19 cellular contexts compared by ENCODE assay signal in genomic region chr5:14256026-14256690, GRCh38.
"Had no signal": no experiment of that assay in that cellular context is flagged by ENCODE, and none has a peak within 500 bp of the region (broad histone marks: within the 10 kb centered on the region; RNA-seq: fewer than 3 reads in every experiment).

No MANE protein-coding gene starts in this region.

- H3K4me1 ChIP-seq: foreskin keratinocyte had no signal

- H3K36me3 Mint-ChIP-seq: activated naive CD8-positive, alpha-beta T cell treated with anti-CD3 and anti-CD28 coated beads, Interleukin-2, amount 10 ng/mL, durations not matched to agents 7 days and 5 days had no signal

- H3K27ac Mint-ChIP-seq: activated naive CD8-positive, alpha-beta T cell treated with anti-CD3 and anti-CD28 coated beads, Interleukin-2, amount 10 ng/mL, durations not matched to agents 7 days and 5 days had no signal

- H3K9me3 ChIP-seq: ovary, upper lobe of right lung had no signal

- H3K4me3 ChIP-seq: cardiac muscle cell, left lung, ovary, upper lobe of right lung had no signal

- FAIRE-seq: colon, keratinocyte had no signal

- H3K27me3 ChIP-seq: cardiac muscle cell, foreskin keratinocyte, heart right ventricle, left lung, ovary, upper lobe of right lung had no signal

- DNase-seq: activated CD4-positive, alpha-beta T cell treated with anti-CD3 and anti-CD28 coated beads, Interleukin-2, amount 50 U/mL, for 48 hours; activated CD4-positive, CD25-positive, alpha-beta regulatory T cell treated with anti-CD3 and anti-CD28 coated beads, Interleukin-2, amount 50 U/mL, for 72 hours; activated gamma-delta T cell treated with Interleukin-2 at 50 U/mL for 16 hours; activated naive CD8-positive, alpha-beta T cell treated with anti-CD3 and anti-CD28 coated beads, Interleukin-2, amount 10 ng/mL, durations not matched to agents 7 days and 5 days; activated T-cell treated with anti-CD3 and anti-CD28 coated beads, Interleukin-2, amount 50 U/mL, for 48 hours; aorta; foreskin keratinocyte; heart right ventricle; left lung; mesenchymal stem cell; ovary; stimulated activated CD4-positive, alpha-beta T cell treated with anti-CD3 and anti-CD28 coated beads, Interleukin-4, amount 100 ng/mL, for 1 hour; stimulated activated CD8-positive, alpha-beta memory T cell treated with anti-CD3 and anti-CD28 coated beads, Interleukin-4, amount 100 ng/mL, for 48 hours; stimulated activated naive CD8-positive, alpha-beta T cell treated with anti-CD3 and anti-CD28 coated beads, Interleukin-15, Interleukin-2, amounts not matched to agents 100 U/mL and 50 U/mL, for 24 hours; upper lobe of right lung had no signal

- H3K27ac ChIP-seq: cardiac muscle cell, foreskin keratinocyte, left lung, ovary, upper lobe of right lung had no signal

- H3K4me3 Mint-ChIP-seq: activated naive CD8-positive, alpha-beta T cell treated with anti-CD3 and anti-CD28 coated beads, Interleukin-2, amount 10 ng/mL, durations not matched to agents 7 days and 5 days; neural crest cell had no signal

- ATAC-seq: foreskin keratinocyte; heart right ventricle; left lung; stimulated activated naive CD8-positive, alpha-beta T cell treated with anti-CD3 and anti-CD28 coated beads, Interleukin-15, Interleukin-2, amounts not matched to agents 100 U/mL and 50 U/mL, for 24 hours had no signal

- H3K36me3 ChIP-seq: cardiac muscle cell, heart right ventricle, left lung, ovary, upper lobe of right lung had no signal
